Comparison of ENCODE assay signal across 19 cellular contexts in the genomic region with DNA sequence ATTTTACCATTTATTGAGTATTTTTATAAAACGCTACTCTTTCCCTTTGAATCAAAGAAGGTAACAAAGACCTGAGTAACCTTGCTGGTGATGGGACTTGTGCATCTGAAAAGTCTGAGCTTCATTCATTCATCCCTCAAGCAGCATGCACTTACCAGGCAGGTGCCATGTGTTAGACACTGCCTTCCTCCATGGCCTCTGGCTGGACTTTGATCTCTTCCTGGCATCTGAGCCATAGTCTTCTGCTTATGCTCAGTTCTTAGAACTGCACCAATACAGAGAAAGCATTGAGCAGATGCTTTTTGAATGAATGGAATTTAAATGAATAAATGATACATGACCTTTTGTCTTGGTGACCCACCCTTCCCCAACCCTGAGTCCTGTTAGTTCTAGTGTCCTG.
A peak's percentile ranks its signal among the peaks of the same experiment; 100 is the strongest.
DNase-seq lines count a peak whose midpoint lies in the region; ATAC-seq, FAIRE-seq and TF ChIP-seq lines count a peak whose summit lies in the region.
"Had no signal": no experiment of that assay in that cellular context is flagged by ENCODE, and none has a peak within 500 bp of the region (broad histone marks: within the 10 kb centered on the region; RNA-seq: fewer than 3 reads in every experiment).

No MANE protein-coding gene starts in this region.

- no peaks in the 10 kb centered on the region for H3K79me2 ChIP-seq in ACC112 (ENCODE audit: control insufficient read depth, insufficient read depth, low read length, unreplicated experiment)

- peaks cover 5 to 21% (median 10%) of the 10 kb centered on the region in 5 donors for H3K27me3 Mint-ChIP-seq in naive thymus-derived CD8-positive, alpha-beta T cell

- in situ Hi-C loops in G401 (cut with HindIII; ENCODE audit: low sequenced_read_pairs), result no loop called here

- ATAC-seq in body of pancreas (peak; percentile 51), left ventricle myocardium superior (no peak)
- no peak for ATAC-seq in naive thymus-derived CD8-positive, alpha-beta T cell
- ATAC-seq: CD8-positive, alpha-beta T cell; GM23338 had no signal

- no peaks in the 10 kb centered on the region for H3K9me3 Mint-ChIP-seq in naive thymus-derived CD8-positive, alpha-beta T cell
- H3K9me3 Mint-ChIP-seq: CD8-positive, alpha-beta T cell had no signal

- H3K9me3 ChIP-seq in body of pancreas, result no peaks in the 10 kb centered on the region
- H3K9me3 ChIP-seq in small intestine (ENCODE audit: control insufficient read depth, low read depth), result no peaks in the 10 kb centered on the region

- TF ChIP-seq CTCF in body of pancreas (IDR thresholded peaks at IDR 0.05), result no peak

- POLR2A ChIA-PET in naive thymus-derived CD8-positive, alpha-beta T cell (lab: Charles Lee), result no interaction called here

- H3K27ac ChIP-seq in ACC112 (ENCODE audit: low read depth, low read length) (peak overlapping the region; percentile 43; the same call in 1 of the 2 replicates), body of pancreas (no peak overlapping the region), small intestine (ENCODE audit: low read depth in 1 of 2, low read length in 1 of 2) (no peak overlapping the region)
- H3K27ac ChIP-seq: BLaER1 treated with 17β-estradiol and CSF1 and Interleukin-3, amounts not matched to agents 10 nM and 100 nM; HL-60 had no signal

- H2AFZ ChIP-seq in ACC112 (ENCODE audit: low read length, unreplicated experiment), result no peak overlapping the region
- H2AFZ ChIP-seq: GM23338 had no signal

- WGBS in body of pancreas, 2 donors, result 89 to 100% methylated on average over 1 of the region's 1 CpG
- WGBS in small intestine, 3 donors, result 89 to 98% (median 97%) methylated on average over 1 of the region's 1 CpG

- peaks cover 0 to 2% (median 0%) of the 10 kb centered on the region in 4 donors for H3K4me1 Mint-ChIP-seq in naive thymus-derived CD8-positive, alpha-beta T cell
- H3K4me1 Mint-ChIP-seq: B cell, GM23338 had no signal

- no peak overlapping the region for H3K27ac Mint-ChIP-seq in naive thymus-derived CD8-positive, alpha-beta T cell
- H3K27ac Mint-ChIP-seq: B cell; CD8-positive, alpha-beta T cell; GM23338 had no signal

- H3K36me3 Mint-ChIP-seq in naive thymus-derived CD8-positive, alpha-beta T cell, result no peaks in the 10 kb centered on the region
- H3K36me3 Mint-ChIP-seq: CD8-positive, alpha-beta T cell had no signal

- FAIRE-seq in small intestine (lab: Jason Lieb, UNC), result no peak
- FAIRE-seq: H54 had no signal

- no peak overlapping the region for H3K4me3 ChIP-seq in ACC112 (ENCODE audit: low read depth, low read length)
- H3K4me3 ChIP-seq in body of pancreas, result no peak overlapping the region
- no peak overlapping the region for H3K4me3 ChIP-seq in small intestine (ENCODE audit: low read depth in 1 of 2, low read length in 2 of 2)
- H3K4me3 ChIP-seq: BLaER1 treated with 17β-estradiol and CSF1 and Interleukin-3, amounts not matched to agents 10 nM and 100 nM; GM23338 had no signal

- no peaks in the 10 kb centered on the region for H3K36me3 ChIP-seq in ACC112 (ENCODE audit: insufficient read depth, low read length)
- H3K36me3 ChIP-seq in body of pancreas (replicated peaks in 1 of 2; ENCODE audit: insufficient read depth in 1 of 2, low read depth in 2 of 2), result no peaks in the 10 kb centered on the region
- no peaks in the 10 kb centered on the region for H3K36me3 ChIP-seq in small intestine (ENCODE audit: control insufficient read depth in 2 of 2, insufficient read depth in 2 of 2, low read length in 2 of 2)

- peak in 2 of 4 donors; percentile 28 to 38 for DNase-seq in body of pancreas
- peak; percentile 4 for DNase-seq in islet precursor cell
- DNase-seq in small intestine, result peak; percentile 63
- DNase-seq in naive thymus-derived CD8-positive, alpha-beta T cell, result no peak
- no peak for DNase-seq in G401 (ENCODE audit: low spot score)
- DNase-seq in left ventricle myocardium superior, result no peak
- DNase-seq: 8988T; Calu3; CD8-positive, alpha-beta T cell; DMS79; GF-D8; HCEC 1CT; IMR-90 had no signal

- H3K27me3 ChIP-seq in ACC112 (ENCODE audit: insufficient read depth, low read length), result peaks cover 11% of the 10 kb centered on the region; the same call in 1 of the 2 replicates
- H3K27me3 ChIP-seq in body of pancreas, result no peaks in the 10 kb centered on the region
- no peaks in the 10 kb centered on the region for H3K27me3 ChIP-seq in small intestine (ENCODE audit: control insufficient read depth in 2 of 2, insufficient read depth in 2 of 2, low read length in 2 of 2)
- H3K27me3 ChIP-seq: BLaER1 treated with 17β-estradiol and CSF1 and Interleukin-3, amounts not matched to agents 10 nM and 100 nM had no signal

- no peak overlapping the region for H3K4me3 Mint-ChIP-seq in naive thymus-derived CD8-positive, alpha-beta T cell
- H3K4me3 Mint-ChIP-seq: B cell; CD8-positive, alpha-beta T cell; GM23338 had no signal

- no peak for TF ChIP-seq POLR2A in body of pancreas (IDR thresholded peaks at IDR 0.05)

- H3K4me1 ChIP-seq in ACC112 (ENCODE audit: control insufficient read depth, insufficient read depth, low read length, unreplicated experiment) (no peaks in the 10 kb centered on the region), body of pancreas (peaks cover 51% of the 10 kb centered on the region), small intestine (ENCODE audit: control insufficient read depth in 2 of 2, insufficient read depth in 1 of 2, low read depth in 1 of 2, low read length in 1 of 2) (no peaks in the 10 kb centered on the region)

- intact Hi-C loops in body of pancreas (cut with DNase I) (no loop called here), left ventricle myocardium superior (cut with micrococcal nuclease) (no loop called here)

Comparison
In these comparisons a context has a peak if more than half of its experiments do, and no peak if none do; other contexts are left out.
1. DNase-seq: peak in islet precursor cell (single experiment) and small intestine (single experiment); none in naive thymus-derived CD8-positive, alpha-beta T cell (0 of 10), G401 (single experiment) and left ventricle myocardium superior (single experiment).